Comparison of ENCODE assay signal across 8 cellular contexts in genomic region chr10:14959221-14960057, GRCh38. TPM values are rescaled to one million over a fixed set of nuclear protein-coding genes. Genes with fewer than 3 reads are reported as not detected.
DNase-seq lines count a peak whose midpoint lies in the region; TF ChIP-seq lines count a peak whose summit lies in the region.

Gene MEIG1, plus strand, starts transcription at chr10:14959388. Its CDS starts 7,081 bp downstream, at chr10:14966469.

- DNase-seq in GM04504 (ENCODE audit: low read depth) (peak; percentile 86), HFFc6 (peak; percentile 91), NAMALWA (ENCODE audit: low spot score) (peak; percentile 92), SK-MEL-5 (ENCODE audit: low read depth, low spot score) (peak; percentile 92), globus pallidus (ENCODE audit: low spot score) (peak; percentile 93), nucleus accumbens (lab: John Stamatoyannopoulos, UW) (peak; percentile 76 to 100 (median 96)), suprapubic skin (ENCODE audit: low spot score in 2 of 2) (peak; percentile 95 to 96)
- DNase-seq in activated naive CD4-positive, alpha-beta T cell treated with anti-CD3 and anti-CD28 coated beads, Interleukin-2, amount 50 U/mL, for 16 hours: peak; percentile 90

- H3K4me1 ChIP-seq in suprapubic skin: peaks cover 13% of the 10 kb centered on the region

- no peaks in the 10 kb centered on the region for H3K9me3 ChIP-seq in suprapubic skin

- no peaks in the 10 kb centered on the region for H3K9me3 Mint-ChIP-seq in HFFc6

- H3K27me3 Mint-ChIP-seq in HFFc6 (ENCODE audit: insufficient read depth): peaks cover 4% of the 10 kb centered on the region; the same call in 1 of the 2 replicates

- in situ Hi-C loops in SK-MEL-5 (cut with HindIII; ENCODE audit: low pct_unique_long_range_greater_than_20kb, low sequenced_read_pairs): no loop called here

- no peaks in the 10 kb centered on the region for H3K36me3 Mint-ChIP-seq in HFFc6 (ENCODE audit: low read depth)

- TF ChIP-seq CTCF in HFFc6 (IDR thresholded peaks at IDR 0.05) (no peak), suprapubic skin (IDR thresholded peaks at IDR 0.05) (no peak)

- peak within 1 kb of the TSS; percentile 99 for H3K27ac Mint-ChIP-seq in HFFc6

- peak within 1 kb of the TSS; percentile 97 for H3K27ac ChIP-seq in suprapubic skin

- no peaks in the 10 kb centered on the region for H3K36me3 ChIP-seq in suprapubic skin

- no peak for TF ChIP-seq EP300 in suprapubic skin (IDR thresholded peaks at IDR 0.05)

- no peak for TF ChIP-seq POLR2A in suprapubic skin (IDR thresholded peaks at IDR 0.05)

- no peaks in the 10 kb centered on the region for H3K27me3 ChIP-seq in suprapubic skin

- peak within 1 kb of the TSS; percentile 83 for H3K4me3 ChIP-seq in suprapubic skin

- WGBS in suprapubic skin: 0% methylated on average over 25 of the region's 60 CpGs

- peak within 1 kb of the TSS; percentile 96 for H3K4me3 Mint-ChIP-seq in HFFc6

- peaks cover 4% of the 10 kb centered on the region for H3K4me1 Mint-ChIP-seq in HFFc6 (ENCODE audit: low read depth)

RNA-seq across cellular contexts. Expression of gene MEIG1, which starts in this region (rescaled TPM):
- under 1 TPM in 2 of 6 experiments, not detected in 4; 0.30 to 0.57 TPM for total RNA-seq in HFFc6 (2021; fragmentation: NEBNext Ultra II Directional; extraction: Animal tissue kit (Norgen Biotek cat#: 25700))
- not detected in 2 replicates for total RNA-seq in SK-MEL-5 (2014; rRNA removed; shearing (Covaris generic))
- not detected in 2 replicates for polyA plus RNA-seq in SK-MEL-5 (2015; cell fraction: cytosol; rRNA removed)
- not detected in 2 replicates for polyA plus RNA-seq in SK-MEL-5 (2015; cell fraction: nucleus; rRNA removed)
- total RNA-seq in suprapubic skin: not detected

Comparison
In these comparisons a context has a peak if more than half of its experiments do, and no peak if none do; other contexts are left out.
1. Peak in every context shown above with its lines: DNase-seq, H3K4me3 ChIP-seq and H3K27ac ChIP-seq.
2. Peak in DNase-seq in HFFc6; RNA of the gene not detected or under 1 TPM.
3. Peak in DNase-seq in SK-MEL-5; RNA of the gene not detected or under 1 TPM.
4. Peak in DNase-seq, H3K4me3 ChIP-seq and H3K27ac ChIP-seq in suprapubic skin; RNA of the gene not detected or under 1 TPM.